Comparison of ENCODE assay signal across 11 cellular contexts in genomic region chr2:99707592-99707991, GRCh38.
DNase-seq lines count a peak whose midpoint lies in the region; ATAC-seq and TF ChIP-seq lines count a peak whose summit lies in the region.
"Had no signal": no experiment of that assay in that cellular context is flagged by ENCODE, and none has a peak within 500 bp of the region (broad histone marks: within the 10 kb centered on the region; RNA-seq: fewer than 3 reads in every experiment).

No MANE protein-coding gene starts in this region.

- no peak overlapping the region for H3K4me3 ChIP-seq in Karpas-422 (ENCODE audit: low read length)
- H3K4me3 ChIP-seq in coronary artery, result peak overlapping the region; percentile 2
- no peak overlapping the region for H3K4me3 ChIP-seq in uterus
- H3K4me3 ChIP-seq: skin epidermis had no signal

- no peak overlapping the region for H2AFZ ChIP-seq in Karpas-422 (ENCODE audit: low read length)

- no peak for ATAC-seq in HG03196 (IDR thresholded peaks at IDR 0.05; ENCODE audit: unreplicated experiment)

- DNase-seq in Karpas-422, result no peak
- DNase-seq in coronary artery (ENCODE audit: low spot score), result no peak
- peak; percentile 17 for DNase-seq in iris pigment epithelial cell (ENCODE audit: low read depth)
- DNase-seq in uterus, result no peak
- DNase-seq in posterior cingulate gyrus, result no peak
- DNase-seq in pons (ENCODE audit: low spot score), result no peak
- DNase-seq: brain microvascular endothelial cell, Kasumi-1, NCI-H2107 had no signal

- no peaks in the 10 kb centered on the region for H3K9me3 ChIP-seq in Karpas-422 (ENCODE audit: low read length)
- no peaks in the 10 kb centered on the region for H3K9me3 ChIP-seq in uterus

- H3K4me1 ChIP-seq in Karpas-422 (ENCODE audit: low read length) (peaks cover 31% of the 10 kb centered on the region), uterus (peaks cover 6 to 10% of the 10 kb centered on the region in 2 donors)

- H3K9ac ChIP-seq in Karpas-422 (ENCODE audit: low read length), result no peak overlapping the region

- no peak for TF ChIP-seq POLR2A in uterus (IDR thresholded peaks at IDR 0.05)

- no peaks in the 10 kb centered on the region for H3K79me2 ChIP-seq in Karpas-422 (ENCODE audit: low read length)

- no peaks in the 10 kb centered on the region for H3K9me2 ChIP-seq in Karpas-422 (replicated peaks; ENCODE audit: insufficient read depth, low read length)

- no peaks in the 10 kb centered on the region for H3K27me3 ChIP-seq in Karpas-422 (ENCODE audit: low read length)
- no peaks in the 10 kb centered on the region for H3K27me3 ChIP-seq in uterus
- H3K27me3 ChIP-seq: brain microvascular endothelial cell had no signal

- TF ChIP-seq CTCF in coronary artery (IDR thresholded peaks at IDR 0.05), result no peak
- no peak for TF ChIP-seq CTCF in uterus (IDR thresholded peaks at IDR 0.05)

- intact Hi-C loops in uterus (cut with DNase I; ENCODE audit: low total_unique reads), result no loop called here
- intact Hi-C loops in posterior cingulate gyrus (cut with DNase I), result no loop called here

- no peak overlapping the region for H3K4me2 ChIP-seq in Karpas-422 (ENCODE audit: low read depth, low read length, poor library complexity, severe bottlenecking)

- H3K27ac ChIP-seq in Karpas-422 (ENCODE audit: low read length), result peak overlapping the region; percentile 4; the same call in 1 of the 2 replicates
- peak overlapping the region; percentile 54 to 65 for H3K27ac ChIP-seq in coronary artery
- peak overlapping the region; percentile 26 to 54 for H3K27ac ChIP-seq in uterus
- H3K27ac ChIP-seq: brain microvascular endothelial cell had no signal

- H3K36me3 ChIP-seq in Karpas-422 (ENCODE audit: insufficient read depth, low read length) (no peaks in the 10 kb centered on the region), uterus (no peaks in the 10 kb centered on the region)
- H3K36me3 ChIP-seq: brain microvascular endothelial cell had no signal

- H4K20me1 ChIP-seq in Karpas-422 (ENCODE audit: insufficient read depth, low read depth, low read length), result no peaks in the 10 kb centered on the region

Comparison
In these comparisons a context has a peak if more than half of its experiments do, and no peak if none do; other contexts are left out.
1. H3K27ac ChIP-seq: peak in every context shown above with its lines; median percentile 60 in coronary artery; 40 in uterus; 4 in Karpas-422.